Comparison of ENCODE assay signal across 9 cellular contexts in genomic region chr7:24882989-24883631, GRCh38.
A peak's percentile ranks its signal among the peaks of the same experiment; 100 is the strongest.
DNase-seq lines count a peak whose midpoint lies in the region; ATAC-seq, FAIRE-seq and TF ChIP-seq lines count a peak whose summit lies in the region.
"Had no signal": no experiment of that assay in that cellular context is flagged by ENCODE, and none has a peak within 500 bp of the region (broad histone marks: within the 10 kb centered on the region; RNA-seq: fewer than 3 reads in every experiment).

No MANE protein-coding gene starts in this region.

- H3K36me3 Mint-ChIP-seq in HFFc6 (ENCODE audit: low read depth) = peaks cover 58% of the 10 kb centered on the region
- peaks cover 11% of the 10 kb centered on the region for H3K36me3 Mint-ChIP-seq in astrocyte (ENCODE audit: low read depth, unreplicated experiment)

- DNase-seq in BE2C (peak; percentile 23), HFFc6 (peak; percentile 65), astrocyte (ENCODE audit: low read depth) (peak; percentile 81), myocyte (ENCODE audit: low read depth) (peak; percentile 91), transverse colon (no peak), NCI-H1436 (lab: John Stamatoyannopoulos, UW) (no peak)

- H3K36me3 ChIP-seq in BE2C (no peaks in the 10 kb centered on the region), astrocyte (ENCODE audit: insufficient read depth, low read length) (no peaks in the 10 kb centered on the region), transverse colon (no peaks in the 10 kb centered on the region)

- no peak for FAIRE-seq in astrocyte (lab: Jason Lieb, UNC)
- FAIRE-seq: TTC549 had no signal

- H3K27me3 Mint-ChIP-seq in HFFc6 (ENCODE audit: insufficient read depth) (peaks cover 2% of the 10 kb centered on the region), astrocyte (ENCODE audit: low read depth, unreplicated experiment) (no peaks in the 10 kb centered on the region)

- in situ Hi-C loops in transverse colon (cut with MboI; ENCODE audit: low pct_ligation_motif_present in 1 of 4, low pct_unique_long_range_greater_than_20kb in 1 of 4, low sequenced_read_pairs in 3 of 4) = no loop called here

- H3K4me1 Mint-ChIP-seq in HFFc6 (ENCODE audit: low read depth) = peaks cover 89% of the 10 kb centered on the region
- peaks cover 34% of the 10 kb centered on the region for H3K4me1 Mint-ChIP-seq in astrocyte (ENCODE audit: low read depth, unreplicated experiment)

- H3K27ac Mint-ChIP-seq in HFFc6 = peak overlapping the region; percentile 57
- H3K27ac Mint-ChIP-seq in astrocyte (ENCODE audit: unreplicated experiment) = peak overlapping the region; percentile 35

- no peaks in the 10 kb centered on the region for H3K9me3 Mint-ChIP-seq in HFFc6
- H3K9me3 Mint-ChIP-seq in astrocyte (ENCODE audit: unreplicated experiment) = no peaks in the 10 kb centered on the region

- H3K9me3 ChIP-seq in BE2C (no peaks in the 10 kb centered on the region), astrocyte (ENCODE audit: insufficient read depth, low read depth, low read length) (no peaks in the 10 kb centered on the region), transverse colon (no peaks in the 10 kb centered on the region)

- H3K4me3 ChIP-seq in BE2C (ENCODE audit: low read depth, low read length) = no peak overlapping the region
- H3K4me3 ChIP-seq in astrocyte (ENCODE audit: insufficient read depth, low read depth, low read length) = no peak overlapping the region
- H3K4me3 ChIP-seq in transverse colon = no peak overlapping the region

- TF ChIP-seq CTCF in BE2C (IDR thresholded peaks at IDR 0.05; ENCODE audit: low read depth, low read length) (no peak), HFFc6 (IDR thresholded peaks at IDR 0.05) (no peak), astrocyte (IDR thresholded peaks at IDR 0.05; ENCODE audit: insufficient read depth, low read depth, low read length) (no peak), transverse colon (IDR thresholded peaks at IDR 0.05) (no peak)

- H3K4me1 ChIP-seq in BE2C (peaks cover 4% of the 10 kb centered on the region; the same call in 1 of the 2 replicates), astrocyte (ENCODE audit: insufficient read depth, low read length) (peaks cover 19% of the 10 kb centered on the region), transverse colon (peaks cover 0 to 5% (median 2%) of the 10 kb centered on the region in 4 donors)

- no peak overlapping the region for H3K9ac ChIP-seq in astrocyte (ENCODE audit: low read length)

- no peak for TF ChIP-seq POLR2A in transverse colon (IDR thresholded peaks at IDR 0.05)

- no peak for TF ChIP-seq EP300 in transverse colon (IDR thresholded peaks at IDR 0.05; ENCODE audit: low read depth)

- 40 to 63% methylated on average over 3 of the region's 3 CpGs for WGBS in transverse colon (ENCODE audit: low coverage in 1 of 2), 2 donors

- no peak overlapping the region for H2AFZ ChIP-seq in astrocyte (ENCODE audit: low read depth, low read length)

- H3K4me3 Mint-ChIP-seq in HFFc6 (peak overlapping the region; percentile 36), astrocyte (ENCODE audit: unreplicated experiment) (no peak overlapping the region)

- peak overlapping the region; percentile 36 for H3K4me2 ChIP-seq in astrocyte (ENCODE audit: low read length)

- H3K27me3 ChIP-seq in BE2C = no peaks in the 10 kb centered on the region
- no peaks in the 10 kb centered on the region for H3K27me3 ChIP-seq in astrocyte (ENCODE audit: insufficient read depth, low read length)
- no peaks in the 10 kb centered on the region for H3K27me3 ChIP-seq in transverse colon

- peak overlapping the region; percentile 40 for H3K27ac ChIP-seq in astrocyte (ENCODE audit: low read depth, low read length)
- H3K27ac ChIP-seq in transverse colon = no peak overlapping the region

- H4K20me1 ChIP-seq in astrocyte (ENCODE audit: insufficient read depth, low read length) = peaks cover 6% of the 10 kb centered on the region

- H3K79me2 ChIP-seq in astrocyte (ENCODE audit: insufficient read depth, low read length) = peaks cover 8% of the 10 kb centered on the region

- intact Hi-C loops in transverse colon (cut with DNase I; ENCODE audit: low total_unique reads) = no loop called here

- ATAC-seq in GM19455 (IDR thresholded peaks at IDR 0.05; ENCODE audit: unreplicated experiment) (no peak), HG03097 (IDR thresholded peaks at IDR 0.05; ENCODE audit: low FRiP score, unreplicated experiment) (no peak)

Comparison
In these comparisons a context has a peak if more than half of its experiments do, and no peak if none do; other contexts are left out.
1. DNase-seq: peak in BE2C (single experiment), HFFc6 (single experiment), astrocyte (single experiment) and myocyte (single experiment); none in transverse colon (single experiment) and NCI-H1436 (single experiment).